ENCODE assay signal across 8 cellular contexts in the genomic region with DNA sequence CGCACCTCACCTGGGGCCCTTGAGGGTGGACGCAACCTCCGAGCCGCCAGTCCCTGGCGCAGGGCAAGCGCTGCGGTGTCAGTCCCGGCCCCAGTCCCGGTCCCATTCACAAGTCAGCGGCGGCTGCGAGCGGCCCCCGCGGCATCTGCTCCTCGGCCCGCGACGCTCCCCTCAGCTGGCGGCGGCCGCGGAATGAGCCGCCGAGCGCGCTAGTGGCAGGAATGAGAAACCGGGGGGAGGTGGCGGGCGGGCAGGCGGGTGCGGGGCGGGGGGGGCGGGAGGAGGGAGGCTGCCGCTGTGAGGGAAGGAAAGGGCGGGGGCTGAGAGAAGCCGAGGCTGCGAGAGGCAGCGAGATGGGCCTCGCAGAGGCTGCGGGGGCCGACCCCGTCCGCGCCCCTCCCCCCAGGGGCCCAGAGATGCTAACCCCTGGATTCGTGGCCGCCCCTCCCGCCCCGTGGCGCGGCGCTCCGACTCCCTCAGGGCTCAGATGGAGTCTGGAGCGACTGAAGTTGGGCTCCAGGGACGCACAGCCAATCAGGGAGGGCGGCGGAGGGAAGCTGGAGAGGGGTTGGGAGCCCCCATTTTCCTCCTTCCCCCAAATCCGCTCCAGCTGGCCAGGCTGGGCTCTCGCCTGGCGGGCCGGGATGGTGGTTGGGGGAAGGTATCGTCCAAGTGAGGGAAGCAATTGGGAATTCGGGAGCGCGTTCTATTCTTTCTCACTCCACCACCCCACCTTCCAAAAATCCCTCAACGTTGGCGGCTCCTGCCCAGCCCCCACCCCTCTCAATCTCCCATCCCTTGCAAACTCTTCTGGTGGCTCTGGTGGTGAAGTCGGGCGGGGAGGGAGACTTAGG. TPM values are rescaled to one million over a fixed set of nuclear protein-coding genes. Genes with fewer than 3 reads are reported as not detected.
DNase-seq lines count a peak whose midpoint lies in the region; ATAC-seq and TF ChIP-seq lines count a peak whose summit lies in the region.

A gene with protein sequence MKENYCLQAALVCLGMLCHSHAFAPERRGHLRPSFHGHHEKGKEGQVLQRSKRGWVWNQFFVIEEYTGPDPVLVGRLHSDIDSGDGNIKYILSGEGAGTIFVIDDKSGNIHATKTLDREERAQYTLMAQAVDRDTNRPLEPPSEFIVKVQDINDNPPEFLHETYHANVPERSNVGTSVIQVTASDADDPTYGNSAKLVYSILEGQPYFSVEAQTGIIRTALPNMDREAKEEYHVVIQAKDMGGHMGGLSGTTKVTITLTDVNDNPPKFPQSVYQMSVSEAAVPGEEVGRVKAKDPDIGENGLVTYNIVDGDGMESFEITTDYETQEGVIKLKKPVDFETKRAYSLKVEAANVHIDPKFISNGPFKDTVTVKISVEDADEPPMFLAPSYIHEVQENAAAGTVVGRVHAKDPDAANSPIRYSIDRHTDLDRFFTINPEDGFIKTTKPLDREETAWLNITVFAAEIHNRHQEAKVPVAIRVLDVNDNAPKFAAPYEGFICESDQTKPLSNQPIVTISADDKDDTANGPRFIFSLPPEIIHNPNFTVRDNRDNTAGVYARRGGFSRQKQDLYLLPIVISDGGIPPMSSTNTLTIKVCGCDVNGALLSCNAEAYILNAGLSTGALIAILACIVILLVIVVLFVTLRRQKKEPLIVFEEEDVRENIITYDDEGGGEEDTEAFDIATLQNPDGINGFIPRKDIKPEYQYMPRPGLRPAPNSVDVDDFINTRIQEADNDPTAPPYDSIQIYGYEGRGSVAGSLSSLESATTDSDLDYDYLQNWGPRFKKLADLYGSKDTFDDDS (minus strand): TSS at position 194 of the 854 bp plus-strand sequence. CDS start 117,194 bp downstream, outside the sequence.

- peaks cover 9% of the 10 kb centered on the region for H3K27me3 ChIP-seq in hepatocyte
- peaks cover 3% of the 10 kb centered on the region for H3K27me3 ChIP-seq in rectal smooth muscle tissue (ENCODE audit: control insufficient read depth, insufficient read depth, low read length)

- H3K4me3 ChIP-seq in hepatocyte (peak within 1 kb of the TSS; percentile 76), rectal smooth muscle tissue (ENCODE audit: low read length) (peak within 1 kb of the TSS; percentile 77)

- TF ChIP-seq CTCF in hepatocyte (IDR thresholded peaks at IDR 0.05; ENCODE audit: poor library complexity), result peak; percentile 45

- peak within 1 kb of the TSS; percentile 99 for H3K27ac ChIP-seq in hepatocyte
- H3K27ac ChIP-seq in rectal smooth muscle tissue (ENCODE audit: low read depth, low read length), result peak within 1 kb of the TSS; percentile 90

- no peak for ATAC-seq in HG03097 (IDR thresholded peaks at IDR 0.05; ENCODE audit: low FRiP score, unreplicated experiment)
- ATAC-seq in stimulated activated naive CD8-positive, alpha-beta T cell treated with anti-CD3 and anti-CD28 coated beads, Interleukin-15, Interleukin-2, amounts not matched to agents 100 U/mL and 50 U/mL, for 24 hours, result no peak

- H3K79me2 ChIP-seq in hepatocyte, result peaks cover 55% of the 10 kb centered on the region

- H2AFZ ChIP-seq in hepatocyte, result peak within 1 kb of the TSS; percentile 62

- H3K4me1 ChIP-seq in hepatocyte (ENCODE audit: insufficient read depth) (peaks cover 20% of the 10 kb centered on the region), rectal smooth muscle tissue (ENCODE audit: control insufficient read depth, insufficient read depth, low read length) (peaks cover 10% of the 10 kb centered on the region)

- under 1% methylated on average over 35 of the region's 69 CpGs for WGBS in hepatocyte (ENCODE audit: low lambda C conversion rate, missing lambda C conversion rate)

- peak within 1 kb of the TSS; percentile 89 for H3K4me2 ChIP-seq in hepatocyte

- DNase-seq in ELR (ENCODE audit: low read depth) (peak; percentile 36), anterior cingulate cortex (lab: John Stamatoyannopoulos, UW) (peak in 50 of 58 donors; percentile 27 to 87 (median 66)), hepatocyte (ENCODE audit: low spot score) (peak; percentile 90), OCI-M1 (lab: John Stamatoyannopoulos, UW) (no peak), NCI-H1436 treated with DMSO at 0.1 percent for 48 hours (lab: John Stamatoyannopoulos, UW) (no peak)
- DNase-seq in stimulated activated naive CD8-positive, alpha-beta T cell treated with anti-CD3 and anti-CD28 coated beads, Interleukin-15, Interleukin-2, amounts not matched to agents 100 U/mL and 50 U/mL, for 24 hours, result no peak

- H4K20me1 ChIP-seq in hepatocyte (ENCODE audit: insufficient read depth, poor library complexity, severe bottlenecking), result peaks cover 14% of the 10 kb centered on the region

- H3K9me3 ChIP-seq in hepatocyte (ENCODE audit: low read depth), result no peaks in the 10 kb centered on the region

- H3K9ac ChIP-seq in rectal smooth muscle tissue (ENCODE audit: low read length), result peak within 1 kb of the TSS; percentile 32

- no peaks in the 10 kb centered on the region for H3K9me2 ChIP-seq in hepatocyte (replicated peaks; ENCODE audit: insufficient read depth)

- no peaks in the 10 kb centered on the region for H3K36me3 ChIP-seq in hepatocyte (replicated peaks; ENCODE audit: insufficient read depth, low read depth)
- no peaks in the 10 kb centered on the region for H3K36me3 ChIP-seq in rectal smooth muscle tissue (ENCODE audit: control insufficient read depth, insufficient read depth, low read length)

RNA-seq across cellular contexts. Expression of the gene that starts here (rescaled TPM):
- 266 and 289 TPM in 2 replicates for total RNA-seq in hepatocyte
- polyA plus RNA-seq in hepatocyte, result 126 and 148 TPM in 2 replicates

Comparison
In these comparisons a context has a peak if more than half of its experiments do, and no peak if none do; other contexts are left out.
1. DNase-seq: peak in ELR (single experiment), anterior cingulate cortex (50 of 58) and hepatocyte (single experiment); none in OCI-M1 (single experiment), stimulated activated naive CD8-positive, alpha-beta T cell treated with anti-CD3 and anti-CD28 coated beads, Interleukin-15, Interleukin-2, amounts not matched to agents 100 U/mL and 50 U/mL, for 24 hours (single experiment) and NCI-H1436 treated with DMSO at 0.1 percent for 48 hours (single experiment).